ENCODE assay signal across 17 cellular contexts in the genomic region with DNA sequence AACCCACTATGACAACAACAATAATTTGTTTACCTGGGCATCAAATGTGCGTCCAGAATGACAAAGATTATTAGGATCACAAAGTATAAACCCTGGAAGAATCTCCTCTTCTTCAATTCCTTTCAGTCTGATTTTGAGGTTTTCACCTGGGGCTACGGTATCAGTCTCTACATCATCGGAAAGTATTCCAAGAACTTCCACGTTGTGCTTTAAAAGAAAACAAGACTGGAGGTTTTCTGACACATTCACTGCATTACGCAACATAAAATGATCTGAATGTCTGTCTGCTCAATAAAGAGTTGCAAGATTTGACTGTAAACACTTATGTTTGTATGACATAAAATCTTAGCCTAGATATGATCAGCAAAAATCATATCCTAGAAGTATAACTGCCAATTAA.
"Had no signal": no experiment of that assay in that cellular context is flagged by ENCODE, and none has a peak within 500 bp of the region (broad histone marks: within the 10 kb centered on the region; RNA-seq: fewer than 3 reads in every experiment).

No MANE protein-coding gene starts in this region.

- H3K9me3 ChIP-seq: mucosa of descending colon, neutrophil, tibial nerve had no signal

- H3K27me3 ChIP-seq: neutrophil, tibial nerve had no signal

- H3K4me3 ChIP-seq: mucosa of descending colon, tibial nerve had no signal

- H3K27ac ChIP-seq: epithelial cell of prostate, neutrophil, tibial nerve had no signal

- H3K4me1 Mint-ChIP-seq: naive thymus-derived CD8-positive, alpha-beta T cell; stimulated activated memory B cell treated with anti-CD40 and anti-IgM and Interleukin-4, amounts not matched to agents 10 μg/mL and 1 μg/mL and 100 μg/mL, for 72 hours had no signal

- H3K4me3 Mint-ChIP-seq: activated CD8-positive, alpha-beta memory T cell treated with anti-CD3 and anti-CD28 coated beads, Interleukin-2, amount 10 ng/mL, durations not matched to agents 7 days and 5 days; activated naive CD8-positive, alpha-beta T cell treated with anti-CD3 and anti-CD28 coated beads for 36 hours; activated T-cell treated with anti-CD3 and anti-CD28 coated beads, Interleukin-2, amount 50 U/mL, for 24 hours; naive thymus-derived CD8-positive, alpha-beta T cell; stimulated activated memory B cell treated with anti-CD40 and anti-IgM and Interleukin-4, amounts not matched to agents 10 μg/mL and 1 μg/mL and 100 μg/mL, for 72 hours had no signal

- FAIRE-seq: islet of Langerhans had no signal

- H3K9me3 Mint-ChIP-seq: activated naive CD8-positive, alpha-beta T cell treated with anti-CD3 and anti-CD28 coated beads for 36 hours; activated T-cell treated with anti-CD3 and anti-CD28 coated beads, Interleukin-2, amount 50 U/mL, for 24 hours; naive thymus-derived CD8-positive, alpha-beta T cell; stimulated activated memory B cell treated with anti-CD40 and anti-IgM and Interleukin-4, amounts not matched to agents 10 μg/mL and 1 μg/mL and 100 μg/mL, for 72 hours had no signal

- H3K27me3 Mint-ChIP-seq: activated CD8-positive, alpha-beta memory T cell treated with anti-CD3 and anti-CD28 coated beads, Interleukin-2, amount 10 ng/mL, durations not matched to agents 7 days and 5 days; activated naive CD8-positive, alpha-beta T cell treated with anti-CD3 and anti-CD28 coated beads for 36 hours; activated T-cell treated with anti-CD3 and anti-CD28 coated beads, Interleukin-2, amount 50 U/mL, for 24 hours; naive thymus-derived CD8-positive, alpha-beta T cell; stimulated activated memory B cell treated with anti-CD40 and anti-IgM and Interleukin-4, amounts not matched to agents 10 μg/mL and 1 μg/mL and 100 μg/mL, for 72 hours had no signal

- ATAC-seq: activated CD4-positive, CD25-positive, alpha-beta regulatory T cell treated with anti-CD3 and anti-CD28 coated beads, Interleukin-2, amount 50 U/mL, for 24 hours; activated CD8-positive, alpha-beta memory T cell treated with anti-CD3 and anti-CD28 coated beads, Interleukin-2, amount 10 ng/mL, durations not matched to agents 7 days and 5 days; mucosa of descending colon; naive thymus-derived CD8-positive, alpha-beta T cell; right cardiac atrium; stimulated activated memory B cell treated with anti-CD40 and anti-IgM and Interleukin-4, amounts not matched to agents 10 μg/mL and 1 μg/mL and 100 μg/mL, for 72 hours had no signal

- DNase-seq: activated CD4-positive, alpha-beta T cell treated with anti-CD3 and anti-CD28 coated beads, Interleukin-2, amount 50 U/mL, for 4 hours; activated CD8-positive, alpha-beta memory T cell treated with anti-CD3 and anti-CD28 coated beads, Interleukin-2, amount 10 ng/mL, durations not matched to agents 7 days and 5 days; activated effector memory CD4-positive, alpha-beta T cell treated with Interleukin-2 at 50 U/mL for 16 hours; activated naive CD8-positive, alpha-beta T cell treated with anti-CD3 and anti-CD28 coated beads for 36 hours; activated T-cell treated with anti-CD3 and anti-CD28 coated beads, Interleukin-2, amount 50 U/mL, for 24 hours; aorta; central memory CD4-positive, alpha-beta T cell; effector memory CD4-positive, alpha-beta T cell; mucosa of descending colon; naive thymus-derived CD8-positive, alpha-beta T cell; right cardiac atrium had no signal

- H3K27ac Mint-ChIP-seq: activated CD8-positive, alpha-beta memory T cell treated with anti-CD3 and anti-CD28 coated beads, Interleukin-2, amount 10 ng/mL, durations not matched to agents 7 days and 5 days; activated T-cell treated with anti-CD3 and anti-CD28 coated beads, Interleukin-2, amount 50 U/mL, for 24 hours; stimulated activated memory B cell treated with anti-CD40 and anti-IgM and Interleukin-4, amounts not matched to agents 10 μg/mL and 1 μg/mL and 100 μg/mL, for 72 hours had no signal

- H3K4me1 ChIP-seq: tibial nerve had no signal
